Comparison of ENCODE assay signal across 7 cellular contexts in genomic region chr15:41620536-41621199, GRCh38. TPM values are rescaled to one million over a fixed set of nuclear protein-coding genes. Genes with fewer than 3 reads are reported as not detected.
A peak's percentile ranks its signal among the peaks of the same experiment; 100 is the strongest.
DNase-seq lines count a peak whose midpoint lies in the region; ATAC-seq, FAIRE-seq and TF ChIP-seq lines count a peak whose summit lies in the region.

No MANE protein-coding gene starts in this region.

- peak overlapping the region; percentile 79 for H4K5ac ChIP-seq in H1 (ENCODE audit: insufficient read length, low read depth, low read length)

- 0 out of 2 replicates have a peak overlapping the region, but pooled peaks have one; percentile 12 for H2BK5ac ChIP-seq in H1 (ENCODE audit: low read depth, low read length)

- H3K4me2 ChIP-seq in H1 (ENCODE audit: insufficient read depth in 1 of 2, low read depth in 2 of 2, low read length in 2 of 2), result peak overlapping the region; percentile 74 to 96
- H3K4me2 ChIP-seq in neural cell (ENCODE audit: low read length), result peak overlapping the region; percentile 49

- TF ChIP-seq EP300 in H1 (IDR thresholded peaks at IDR 0.05; ENCODE audit: borderline replicate concordance in 1 of 2, low read depth in 2 of 2, low read length in 2 of 2), result no peak
- TF ChIP-seq EP300 in neural cell (conservative IDR thresholded peaks at IDR 0.05; ENCODE audit: poor library complexity, severe bottlenecking), result no peak

- peak overlapping the region; percentile 62 for H3K4me3 ChIP-seq in NT2/D1 (ENCODE audit: insufficient read length, low read depth)
- peak overlapping the region; percentile 16 to 61 (median 39); a peak in 6 of 8 replicates for H3K4me3 ChIP-seq in H1 (ENCODE audit: extremely low read depth in 1 of 4, insufficient read depth in 2 of 4, low read depth in 3 of 4, low read length in 4 of 4)
- peak overlapping the region; percentile 76 for H3K4me3 ChIP-seq in neural cell (ENCODE audit: low read length)

- H2AK5ac ChIP-seq in H1 (ENCODE audit: low read depth, low read length), result no peak overlapping the region

- H3K9me3 ChIP-seq in NT2/D1 (ENCODE audit: insufficient read depth, low read length) (peaks cover 21% of the 10 kb centered on the region), H1 (ENCODE audit: insufficient read depth in 2 of 2, low read depth in 1 of 2, low read length in 1 of 2) (peaks cover 8 to 9% of the 10 kb centered on the region in 2 experiments; a peak in 3 of 4 replicates), neural cell (ENCODE audit: low read length) (peaks cover 4% of the 10 kb centered on the region)

- no peak for TF ChIP-seq POLR2A in H1 (IDR thresholded peaks at IDR 0.05; ENCODE audit: control extremely low read depth in 1 of 2, low read depth in 2 of 2, low read length in 2 of 2)

- peak overlapping the region; percentile 94 for H2BK12ac ChIP-seq in H1 (ENCODE audit: low read depth, low read length)

- peak overlapping the region; percentile 61; the same call in 1 of the 2 replicates for H2BK15ac ChIP-seq in H1 (ENCODE audit: low read length)

- POLR2A ChIA-PET in H1 (lab: Charles Lee; ENCODE audit: partially characterized antibody), result interaction anchor here (0.6 to 4.4 kb wide), 13 partner anchors 9 to 154 kb away, joined by 3 to 20 read pairs (median 5); partner anchors contain the start of genes MAPKBP1 and MGA

- H3K79me2 ChIP-seq in H1 (ENCODE audit: control insufficient read depth in 1 of 2, insufficient read depth in 2 of 2, low read length in 2 of 2) (peaks cover 0 to 3% of the 10 kb centered on the region in 2 experiments; a peak in 1 of 4 replicates), neural cell (replicated peaks; ENCODE audit: insufficient read depth, low read length) (no peaks in the 10 kb centered on the region)

- H3K9ac ChIP-seq in NT2/D1 (ENCODE audit: insufficient read length, low read depth), result peak overlapping the region; percentile 71
- H3K9ac ChIP-seq in H1 (replicated peaks in 1 of 4; ENCODE audit: extremely low read depth in 1 of 4, low read depth in 3 of 4, low read length in 3 of 4), result no peak overlapping the region; a peak in 1 of 7 replicates
- peak overlapping the region; percentile 61 for H3K9ac ChIP-seq in neural cell (ENCODE audit: low read length)

- TF ChIP-seq CTCF in GM20000 (IDR thresholded peaks at IDR 0.05; ENCODE audit: extremely low read depth, missing control alignments) (no peak), H1 (IDR thresholded peaks at IDR 0.05; ENCODE audit: control extremely low read depth in 1 of 3, insufficient read depth in 1 of 3, low read depth in 1 of 3, low read length in 3 of 3) (no peak), neural cell (IDR thresholded peaks at IDR 0.05; ENCODE audit: poor library complexity, severe bottlenecking) (no peak)

- H2BK20ac ChIP-seq in H1 (ENCODE audit: low read length), result no peak overlapping the region

- TF ChIP-seq RAD21 in H1 (IDR thresholded peaks at IDR 0.05 in 1 of 2, conservative IDR thresholded peaks at IDR 0.05 in 1 of 2; ENCODE audit: low read depth in 2 of 2, low read length in 2 of 2) (no peak), neural cell (conservative IDR thresholded peaks at IDR 0.05) (no peak)

- no peak for FAIRE-seq in H1 (lab: Jason Lieb, UNC)

- DNase-seq in GM20000 (ENCODE audit: low spot score) (peak; percentile 35), NT2/D1 (ENCODE audit: low read depth, low spot score) (peak; percentile 25), H1 (ENCODE audit: low read depth in 1 of 2, low spot score in 2 of 2) (no peak), AML-193 (lab: John Stamatoyannopoulos, UW) (no peak), NOMO-1 treated with dmso at 0.1 percent for 144 hours (lab: John Stamatoyannopoulos, UW; ENCODE audit: unreplicated experiment) (no peak)

- H3K23ac ChIP-seq in H1 (ENCODE audit: insufficient read length), result no peak overlapping the region

- no peaks in the 10 kb centered on the region for H3F3A ChIP-seq in neural cell (ENCODE audit: insufficient read depth, low read length, poor library complexity, severe bottlenecking)

- H2AFZ ChIP-seq in H1 (ENCODE audit: low read length) (peak overlapping the region; percentile 24; the same call in 1 of the 2 replicates), neural cell (ENCODE audit: low read depth, low read length) (peak overlapping the region; percentile 62)

- peak overlapping the region; percentile 93 for H4K91ac ChIP-seq in H1 (replicated peaks; ENCODE audit: insufficient read length, low read length)

- H3K36me3 ChIP-seq in NT2/D1 (ENCODE audit: insufficient read depth, insufficient read length, low read length) (no peaks in the 10 kb centered on the region), H1 (ENCODE audit: control insufficient read depth in 2 of 4, insufficient read depth in 4 of 4, low read length in 3 of 4) (no peaks in the 10 kb centered on the region), neural cell (ENCODE audit: insufficient read depth, low read length) (no peaks in the 10 kb centered on the region)

- H3K4me1 ChIP-seq in NT2/D1 (ENCODE audit: insufficient read depth, insufficient read length) (no peaks in the 10 kb centered on the region), H1 (replicated peaks in 1 of 4; ENCODE audit: control insufficient read depth in 3 of 4, insufficient read depth in 4 of 4, low read length in 3 of 4) (peaks cover 0 to 7% (median 4%) of the 10 kb centered on the region in 4 experiments; a peak in 4 of 7 replicates)

- peak overlapping the region; percentile 78; the same call in 1 of the 2 replicates for H3K18ac ChIP-seq in H1 (ENCODE audit: extremely low read depth, low read length)

- H4K8ac ChIP-seq in H1 (ENCODE audit: extremely low read depth, insufficient read depth, low read length), result peak overlapping the region; percentile 64; the same call in 1 of the 2 replicates

- H3K27ac ChIP-seq in H1 (ENCODE audit: low read depth, low read length) (no peak overlapping the region), neural cell (ENCODE audit: low read length) (peak overlapping the region; percentile 59)

- H4K20me1 ChIP-seq in H1 (replicated peaks in 1 of 2; ENCODE audit: control insufficient read depth in 1 of 2, insufficient read depth in 2 of 2, low read length in 2 of 2), result no peaks in the 10 kb centered on the region
- H4K20me1 ChIP-seq in neural cell (ENCODE audit: insufficient read depth), result no peaks in the 10 kb centered on the region

- H3K23me2 ChIP-seq in H1 (ENCODE audit: low read depth, low read length), result peaks cover 6% of the 10 kb centered on the region; the same call in 1 of the 2 replicates

- H3K14ac ChIP-seq in H1 (ENCODE audit: insufficient read length), result no peak overlapping the region

- H2BK120ac ChIP-seq in H1 (replicated peaks; ENCODE audit: low read depth, low read length), result no peak overlapping the region

- no peaks in the 10 kb centered on the region for H3K79me1 ChIP-seq in H1 (ENCODE audit: low read depth, low read length)

- H3K9me2 ChIP-seq in neural cell (ENCODE audit: insufficient read depth, low read length), result no peaks in the 10 kb centered on the region

- CTCF ChIA-PET in H1 (lab: Charles Lee; ENCODE audit: partially characterized antibody), result interaction anchor here (1.1 kb wide), 1 partner anchor 14 kb away, joined by 3 read pairs; no protein-coding TSS in a partner anchor

- no peak overlapping the region for H3K56ac ChIP-seq in H1 (replicated peaks; ENCODE audit: insufficient read length, low read depth, low read length)

- H3K27me3 ChIP-seq in NT2/D1 (ENCODE audit: insufficient read depth, insufficient read length) (no peaks in the 10 kb centered on the region), H1 (replicated peaks in 1 of 4; ENCODE audit: control insufficient read depth in 3 of 4, extremely low read depth in 1 of 4, insufficient read depth in 3 of 4, low read length in 3 of 4) (peaks cover 0 to 6% (median 3%) of the 10 kb centered on the region in 4 experiments; a peak in 4 of 7 replicates), neural cell (ENCODE audit: insufficient read depth, low read depth, low read length) (no peaks in the 10 kb centered on the region)

- no peak overlapping the region for H3K4ac ChIP-seq in H1 (replicated peaks; ENCODE audit: insufficient read length, low read depth, low read length)

- no peak for ATAC-seq in GM21381 (IDR thresholded peaks at IDR 0.05; ENCODE audit: unreplicated experiment)

- WGBS in H1 (ENCODE audit: extremely low coverage in 1 of 2, insufficient coverage in 1 of 2, insufficient read length in 1 of 2, insufficient replicate concordance in 2 of 2, low coverage in 1 of 2, low lambda C conversion rate in 2 of 2, missing lambda C conversion rate in 1 of 2), 2 experiments, result 20% methylated on average over 18 of the region's 18 CpGs; no CpG with 5 or more reads in 1 of the 2 experiments

TF ChIP-seq in H1, 55 proteins besides CTCF, POLR2A, EP300 and RAD21:
- 0 out of 2 replicates have a peak, but pooled peaks have one; percentile 19 for TF ChIP-seq PHF8 (conservative IDR thresholded peaks at IDR 0.05; ENCODE audit: low read depth, low read length)
- TF ChIP-seq GABPA (IDR thresholded peaks at IDR 0.05; ENCODE audit: borderline replicate concordance, insufficient read depth, low read length), result no peak

TF ChIP-seq in neural cell, 6 proteins besides CTCF, POLR2A, EP300 and RAD21 (continues in another document):
- TF ChIP-seq SMC3 (conservative IDR thresholded peaks at IDR 0.05; ENCODE audit: poor library complexity) (no peak), EZH2 (IDR thresholded peaks at IDR 0.05; ENCODE audit: borderline replicate concordance, insufficient read depth, low read length, poor library complexity, severe bottlenecking) (no peak), MXI1 (conservative IDR thresholded peaks at IDR 0.05; ENCODE audit: poor library complexity, severe bottlenecking) (no peak), TAF1 (IDR thresholded peaks at IDR 0.05; ENCODE audit: low read depth) (no peak), POLR2AphosphoS5 (IDR thresholded peaks at IDR 0.05) (no peak)

RNA-seq across cellular contexts. Expression of gene MGA, which starts 39.5 kb away (rescaled TPM):
- 53.2 and 55.7 TPM in 2 replicates for total RNA-seq in H1 (2021; fragmentation: NEBNext Ultra II Directional; extraction: Animal tissue kit (Norgen Biotek cat#: 25700))
- polyA plus RNA-seq in H1 (2011; rRNA removed) (6.1 and 7.6 TPM in 2 replicates), neural cell (10.6 and 13.2 TPM in 2 replicates)
- polyA plus RNA-seq in H1 (2011; cell fraction: cytosol; rRNA removed), result 7.7 TPM
- 16.5 TPM for polyA plus RNA-seq in H1 (2011; cell fraction: nucleus; rRNA removed)
- polyA plus RNA-seq in H1 (2012, experiment 1 of 2), result 10.3 to 15.0 TPM (median 13.9 TPM) in 4 replicates
- 0.62 TPM for polyA plus RNA-seq in H1 (2012, experiment 2 of 2)
- 16.7 TPM for polyA plus RNA-seq in H1 (2013, experiment 1 of 2)
- 16.0 TPM for polyA plus RNA-seq in H1 (2013, experiment 2 of 2)
- polyA minus RNA-seq in H1 (2011; rRNA and poly(A)+ RNA removed), result 64.5 and 104 TPM in 2 replicates
- polyA minus RNA-seq in H1 (2011; cell fraction: cytosol; rRNA and poly(A)+ RNA removed), result 31.6 TPM
- polyA minus RNA-seq in H1 (2011; cell fraction: nucleus; rRNA and poly(A)+ RNA removed), result 81.4 TPM
- polyA minus RNA-seq in neural cell, result 108 and 148 TPM in 2 replicates

Comparison
In these comparisons a context has a peak if more than half of its experiments do, and no peak if none do; other contexts are left out.
1. DNase-seq: peak in GM20000 (single experiment) and NT2/D1 (single experiment); none in H1 (0 of 2), AML-193 (0 of 2) and NOMO-1 treated with dmso at 0.1 percent for 144 hours (single experiment).
2. H3K9ac ChIP-seq: peak in NT2/D1 (single experiment) and neural cell (single experiment); none in H1 (0 of 4).
3. Peak in every context shown above with its lines, with median percentiles within 50 percentile points of each other: H3K4me3 ChIP-seq.